Comparison of ENCODE assay signal across 21 cellular contexts in the genomic region with DNA sequence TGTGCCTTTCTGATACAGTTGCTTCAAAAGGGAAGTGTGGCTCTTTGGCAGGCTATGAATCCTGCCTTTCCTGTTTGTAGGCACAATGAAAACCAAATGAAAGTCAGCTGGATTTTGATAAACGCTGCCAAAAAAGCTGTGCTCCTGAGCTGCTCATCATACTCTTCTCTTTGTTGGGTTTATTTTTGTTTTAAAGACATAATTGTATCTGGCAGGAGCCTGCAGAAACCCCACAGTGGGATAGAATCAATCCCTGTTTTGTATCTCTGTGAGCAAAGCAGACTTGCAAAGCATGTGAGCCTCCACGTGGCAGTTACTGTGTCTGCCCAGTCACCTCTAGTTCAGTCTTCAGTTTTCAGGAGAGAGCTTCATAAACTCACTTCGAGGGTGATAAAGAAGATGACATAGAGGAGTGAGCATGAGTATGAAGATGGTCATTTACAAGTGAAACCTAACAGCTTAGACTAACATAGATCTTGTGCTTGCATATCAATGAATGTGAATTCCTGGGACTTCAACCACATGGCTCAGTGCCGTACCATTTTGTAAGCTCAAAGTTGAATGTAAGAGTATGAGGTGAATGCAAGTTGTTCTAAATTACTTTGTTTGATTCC.
DNase-seq lines count a peak whose midpoint lies in the region; ATAC-seq and TF ChIP-seq lines count a peak whose summit lies in the region.
"Had no signal": no experiment of that assay in that cellular context is flagged by ENCODE, and none has a peak within 500 bp of the region (broad histone marks: within the 10 kb centered on the region; RNA-seq: fewer than 3 reads in every experiment).

No MANE protein-coding gene starts in this region.

- H3K9me3 ChIP-seq in adipocyte (ENCODE audit: control insufficient read depth, low read length) (no peaks in the 10 kb centered on the region), aorta (ENCODE audit: control insufficient read depth, low read length) (peaks cover 4% of the 10 kb centered on the region), transverse colon (no peaks in the 10 kb centered on the region)
- H3K9me3 ChIP-seq: body of pancreas, esophagus squamous epithelium, neutrophil had no signal

- TF ChIP-seq EP300 in transverse colon (IDR thresholded peaks at IDR 0.05; ENCODE audit: low read depth), result no peak

- TF ChIP-seq CTCF in transverse colon (IDR thresholded peaks at IDR 0.05), result no peak

- intact Hi-C loops in aorta (cut with DNase I), result no loop called here
- intact Hi-C loops in transverse colon (cut with DNase I; ENCODE audit: low total_unique reads), result no loop called here

- no peak overlapping the region for H3K27ac ChIP-seq in aorta (ENCODE audit: low read depth in 1 of 2, low read length in 2 of 2)
- no peak overlapping the region for H3K27ac ChIP-seq in transverse colon
- H3K27ac ChIP-seq: BLaER1, body of pancreas, esophagus squamous epithelium, neutrophil had no signal

- in situ Hi-C loops in transverse colon (cut with MboI; ENCODE audit: low pct_ligation_motif_present in 1 of 4, low pct_unique_long_range_greater_than_20kb in 1 of 4, low sequenced_read_pairs in 3 of 4), result no loop called here

- H3K4me1 ChIP-seq in adipocyte (ENCODE audit: control insufficient read depth, insufficient read depth, low read length) (no peaks in the 10 kb centered on the region), aorta (ENCODE audit: control insufficient read depth in 1 of 2, insufficient read depth in 2 of 2, low read length in 2 of 2) (no peaks in the 10 kb centered on the region), transverse colon (no peaks in the 10 kb centered on the region)
- H3K4me1 ChIP-seq: BLaER1, body of pancreas, esophagus squamous epithelium had no signal

- H3K4me3 ChIP-seq in adipocyte (ENCODE audit: low read length) (no peak overlapping the region), aorta (ENCODE audit: low read length in 2 of 2) (no peak overlapping the region), transverse colon (no peak overlapping the region)
- H3K4me3 ChIP-seq: BLaER1, body of pancreas, esophagus squamous epithelium, mucosa of descending colon had no signal

- 54 to 60% methylated on average over 4 of the region's 4 CpGs for WGBS in aorta, 2 donors
- WGBS in transverse colon (ENCODE audit: low coverage in 1 of 2), 2 donors, result 46% methylated on average over 4 of the region's 4 CpGs; no CpG with 5 or more reads in 1 of the 2 donors

- H3K27me3 ChIP-seq in adipocyte (replicated peaks; ENCODE audit: control insufficient read depth, insufficient read depth, low read length) (no peaks in the 10 kb centered on the region), aorta (ENCODE audit: control insufficient read depth in 1 of 2, insufficient read depth in 2 of 2, low read length in 1 of 2) (no peaks in the 10 kb centered on the region), transverse colon (no peaks in the 10 kb centered on the region)
- H3K27me3 ChIP-seq: BLaER1, body of pancreas, esophagus squamous epithelium, neutrophil had no signal

- ATAC-seq in aorta (ENCODE audit: low FRiP score), result no peak
- ATAC-seq: body of pancreas; effector memory CD8-positive, alpha-beta T cell; HCT116; mucosa of descending colon had no signal

- H3K36me3 ChIP-seq in adipocyte (ENCODE audit: control insufficient read depth, insufficient read depth, low read length, severe bottlenecking) (no peaks in the 10 kb centered on the region), aorta (ENCODE audit: control insufficient read depth in 1 of 2, insufficient read depth in 2 of 2, low read length in 1 of 2) (no peaks in the 10 kb centered on the region), transverse colon (no peaks in the 10 kb centered on the region)
- H3K36me3 ChIP-seq: BLaER1, esophagus squamous epithelium, neutrophil had no signal

- no peak overlapping the region for H3K9ac ChIP-seq in adipocyte (ENCODE audit: low read length)
- H3K9ac ChIP-seq: BLaER1 had no signal

- TF ChIP-seq POLR2A in transverse colon (IDR thresholded peaks at IDR 0.05), result no peak

- DNase-seq in DMS153 (lab: John Stamatoyannopoulos, UW), result peak; percentile 37
- peak; percentile 81 for DNase-seq in NCI-H1105 treated with DMSO at 0.1 percent for 48 hours (lab: John Stamatoyannopoulos, UW)
- peak; percentile 1 for DNase-seq in adipocyte (ENCODE audit: low read depth)
- DNase-seq in kidney tubule cell (ENCODE audit: low spot score), result peak; percentile 2
- DNase-seq in aorta, result no peak
- no peak for DNase-seq in NCI-H1436 (lab: John Stamatoyannopoulos, UW)
- no peak for DNase-seq in transverse colon
- DNase-seq in SW 1271 (lab: John Stamatoyannopoulos, UW), result no peak
- DNase-seq: activated CD4-positive, alpha-beta T cell treated with anti-CD3 and anti-CD28 coated beads for 4 hours; body of pancreas; effector memory CD8-positive, alpha-beta T cell; esophagus squamous epithelium; glutamatergic neuron; mucosa of descending colon; NCI-H1694 treated with DMSO at 0.1 percent for 48 hours; NCI-H226; retina; stimulated activated CD8-positive, alpha-beta memory T cell treated with anti-CD3 and anti-CD28 coated beads, Interleukin-4, amount 100 ng/mL, for 48 hours had no signal

Comparison
In these comparisons a context has a peak if more than half of its experiments do, and no peak if none do; other contexts are left out.
1. DNase-seq: peak in DMS153 (single experiment), NCI-H1105 treated with DMSO at 0.1 percent for 48 hours (single experiment), adipocyte (single experiment) and kidney tubule cell (single experiment); none in aorta (0 of 2), NCI-H1436 (single experiment), transverse colon (single experiment) and SW 1271 (0 of 2).